ENCODE assay signal across 12 cellular contexts in genomic region chr3:176919836-176920760, GRCh38.
DNase-seq lines count a peak whose midpoint lies in the region; ATAC-seq and TF ChIP-seq lines count a peak whose summit lies in the region.
"Had no signal": no experiment of that assay in that cellular context is flagged by ENCODE, and none has a peak within 500 bp of the region (broad histone marks: within the 10 kb centered on the region; RNA-seq: fewer than 3 reads in every experiment).

No MANE protein-coding gene starts in this region.

- peaks cover 3% of the 10 kb centered on the region for H3K27me3 Mint-ChIP-seq in activated CD8-positive, alpha-beta T cell treated with anti-CD3 and anti-CD28 coated beads for 36 hours

- no peaks in the 10 kb centered on the region for H3K9me3 ChIP-seq in left lung
- H3K9me3 ChIP-seq: sigmoid colon had no signal

- H3K36me3 ChIP-seq in left lung, result no peaks in the 10 kb centered on the region
- H3K36me3 ChIP-seq: sigmoid colon had no signal

- ATAC-seq in left lung (peak; percentile 34), HG03457 (IDR thresholded peaks at IDR 0.05; ENCODE audit: unreplicated experiment) (no peak)
- no peak for ATAC-seq in activated CD8-positive, alpha-beta T cell treated with anti-CD3 and anti-CD28 coated beads for 36 hours
- ATAC-seq: stimulated activated effector memory CD8-positive, alpha-beta T cell treated with anti-CD3 and anti-CD28 coated beads, Interleukin-12 subunit alpha, Interleukin-12 subunit beta, amount 100 ng/mL, for 72 hours had no signal

- POLR2A ChIA-PET in activated CD8-positive, alpha-beta T cell treated with anti-CD3 and anti-CD28 coated beads for 36 hours (lab: Charles Lee), result no interaction called here

- no peak overlapping the region for H3K4me3 ChIP-seq in left lung
- H3K4me3 ChIP-seq: sigmoid colon had no signal

- H3K9me3 Mint-ChIP-seq in activated CD8-positive, alpha-beta T cell treated with anti-CD3 and anti-CD28 coated beads for 36 hours, result no peaks in the 10 kb centered on the region
- H3K9me3 Mint-ChIP-seq: activated CD4-positive, alpha-beta T cell treated with anti-CD3 and anti-CD28 coated beads, Interleukin-2, amount 10 ng/mL, durations not matched to agents 7 days and 5 days had no signal

- no peaks in the 10 kb centered on the region for H3K4me1 Mint-ChIP-seq in activated CD8-positive, alpha-beta T cell treated with anti-CD3 and anti-CD28 coated beads for 36 hours (ENCODE audit: low read depth)
- H3K4me1 Mint-ChIP-seq: activated CD4-positive, alpha-beta T cell treated with anti-CD3 and anti-CD28 coated beads, Interleukin-2, amount 10 ng/mL, durations not matched to agents 7 days and 5 days; stimulated activated effector memory CD8-positive, alpha-beta T cell treated with anti-CD3 and anti-CD28 coated beads, Interleukin-12 subunit alpha, Interleukin-12 subunit beta, amount 100 ng/mL, for 72 hours had no signal

- CTCF ChIA-PET in activated CD8-positive, alpha-beta T cell treated with anti-CD3 and anti-CD28 coated beads for 36 hours (lab: Charles Lee), result interaction anchor here (1.3 to 1.4 kb wide), 2 partner anchors 19 to 48 kb away, joined by 4 to 6 read pairs; no protein-coding TSS in a partner anchor

- H3K27ac Mint-ChIP-seq in activated CD8-positive, alpha-beta T cell treated with anti-CD3 and anti-CD28 coated beads for 36 hours, result no peak overlapping the region
- H3K27ac Mint-ChIP-seq: activated CD4-positive, alpha-beta T cell treated with anti-CD3 and anti-CD28 coated beads, Interleukin-2, amount 10 ng/mL, durations not matched to agents 7 days and 5 days; H9; stimulated activated effector memory CD8-positive, alpha-beta T cell treated with anti-CD3 and anti-CD28 coated beads, Interleukin-12 subunit alpha, Interleukin-12 subunit beta, amount 100 ng/mL, for 72 hours had no signal

- TF ChIP-seq CTCF in left lung (IDR thresholded peaks at IDR 0.05), result no peak
- no peak for TF ChIP-seq CTCF in activated CD8-positive, alpha-beta T cell treated with anti-CD3 and anti-CD28 coated beads for 36 hours (IDR thresholded peaks at IDR 0.05)

- DNase-seq in DMS153 treated with DMSO at 0.1 percent for 48 hours (lab: John Stamatoyannopoulos, UW; ENCODE audit: unreplicated experiment), result peak; percentile 89
- peak; percentile 95 for DNase-seq in NCI-H2029 (lab: John Stamatoyannopoulos, UW)
- peak; percentile 44 for DNase-seq in astrocyte of the hippocampus (ENCODE audit: low read depth, low spot score)
- no peak for DNase-seq in left lung
- DNase-seq in T-helper 1 cell, result no peak
- no peak for DNase-seq in RPMI8226
- DNase-seq in activated CD8-positive, alpha-beta T cell treated with anti-CD3 and anti-CD28 coated beads for 36 hours, result no peak
- DNase-seq: activated CD4-positive, alpha-beta T cell treated with anti-CD3 and anti-CD28 coated beads, Interleukin-2, amount 10 ng/mL, durations not matched to agents 7 days and 5 days; H9; sigmoid colon had no signal

- H3K27me3 ChIP-seq in left lung, result no peaks in the 10 kb centered on the region
- H3K27me3 ChIP-seq: sigmoid colon had no signal

- no peaks in the 10 kb centered on the region for H3K36me3 Mint-ChIP-seq in activated CD8-positive, alpha-beta T cell treated with anti-CD3 and anti-CD28 coated beads for 36 hours (ENCODE audit: low read depth)
- H3K36me3 Mint-ChIP-seq: stimulated activated effector memory CD8-positive, alpha-beta T cell treated with anti-CD3 and anti-CD28 coated beads, Interleukin-12 subunit alpha, Interleukin-12 subunit beta, amount 100 ng/mL, for 72 hours had no signal

- intact Hi-C loops in left lung (cut with DNase I), result no loop called here
- intact Hi-C loops in activated CD8-positive, alpha-beta T cell treated with anti-CD3 and anti-CD28 coated beads for 36 hours (cut with micrococcal nuclease), result no loop called here

- H3K4me3 Mint-ChIP-seq in activated CD8-positive, alpha-beta T cell treated with anti-CD3 and anti-CD28 coated beads for 36 hours, result no peak overlapping the region
- H3K4me3 Mint-ChIP-seq: activated CD4-positive, alpha-beta T cell treated with anti-CD3 and anti-CD28 coated beads, Interleukin-2, amount 10 ng/mL, durations not matched to agents 7 days and 5 days; H9; stimulated activated effector memory CD8-positive, alpha-beta T cell treated with anti-CD3 and anti-CD28 coated beads, Interleukin-12 subunit alpha, Interleukin-12 subunit beta, amount 100 ng/mL, for 72 hours had no signal

- no peak overlapping the region for H3K27ac ChIP-seq in left lung
- H3K27ac ChIP-seq: sigmoid colon had no signal

- H3K4me1 ChIP-seq in left lung, result no peaks in the 10 kb centered on the region
- H3K4me1 ChIP-seq: sigmoid colon had no signal

Comparison
In these comparisons a context has a peak if more than half of its experiments do, and no peak if none do; other contexts are left out.
1. DNase-seq: peak in DMS153 treated with DMSO at 0.1 percent for 48 hours (single experiment), NCI-H2029 (single experiment) and astrocyte of the hippocampus (single experiment); none in left lung (0 of 2), T-helper 1 cell (0 of 5), RPMI8226 (single experiment) and activated CD8-positive, alpha-beta T cell treated with anti-CD3 and anti-CD28 coated beads for 36 hours (single experiment).